In genomic region chr19:33386361-33386858, GRCh38 we compare ENCODE assay signal across 17 cellular contexts. TPM values are rescaled to one million over a fixed set of nuclear protein-coding genes. Genes with fewer than 3 reads are reported as not detected.
DNase-seq lines count a peak whose midpoint lies in the region; ATAC-seq, FAIRE-seq and TF ChIP-seq lines count a peak whose summit lies in the region.
"Had no signal": no experiment of that assay in that cellular context is flagged by ENCODE, and none has a peak within 500 bp of the region (broad histone marks: within the 10 kb centered on the region; RNA-seq: fewer than 3 reads in every experiment).

No MANE protein-coding gene starts in this region.

- no peak for ATAC-seq in activated T-cell treated with anti-CD3 and anti-CD28 coated beads, Interleukin-2, amount 50 U/mL, for 4 hours
- ATAC-seq in HepG2 = no peak
- no peak for ATAC-seq in activated CD4-positive, CD25-positive, alpha-beta regulatory T cell treated with anti-CD3 and anti-CD28 coated beads, Interleukin-2, amount 50 U/mL, for 24 hours
- no peak for ATAC-seq in GM19455 (IDR thresholded peaks at IDR 0.05; ENCODE audit: unreplicated experiment)

- no peak overlapping the region for H2AFZ ChIP-seq in HepG2 (ENCODE audit: low read length)

- H3K4me3 ChIP-seq in Peyer's patch (no peak overlapping the region), HepG2 (replicated peaks in 1 of 3; ENCODE audit: insufficient read depth in 1 of 3, low read depth in 2 of 3, low read length in 3 of 3) (no peak overlapping the region), suprapubic skin (no peak overlapping the region), stomach (no peak overlapping the region)

- TF ChIP-seq EP300 in HepG2 (IDR thresholded peaks at IDR 0.05; ENCODE audit: low read depth in 2 of 2, low read length in 2 of 2) (no peak), HepG2 (CRISPR knock-in tag; IDR thresholded peaks at IDR 0.05; ENCODE audit: borderline replicate concordance) (no peak), suprapubic skin (IDR thresholded peaks at IDR 0.05) (no peak), stomach (IDR thresholded peaks at IDR 0.05) (no peak)

- no peak for TF ChIP-seq RAD21 in HepG2 (CRISPR knock-in tag; IDR thresholded peaks at IDR 0.05)

- TF ChIP-seq CTCF in Peyer's patch (IDR thresholded peaks at IDR 0.05) = no peak
- TF ChIP-seq CTCF in HepG2 (CRISPR knock-in tag; IDR thresholded peaks at IDR 0.05) = no peak
- no peak for TF ChIP-seq CTCF in suprapubic skin (IDR thresholded peaks at IDR 0.05)
- TF ChIP-seq CTCF in stomach (IDR thresholded peaks at IDR 0.05) = no peak

- H3K4me1 ChIP-seq in Peyer's patch = peaks cover 0 to 31% (median 5%) of the 10 kb centered on the region in 4 donors
- peaks cover 37% of the 10 kb centered on the region for H3K4me1 ChIP-seq in HepG2 (ENCODE audit: insufficient read depth, low read length)
- H3K4me1 ChIP-seq in suprapubic skin = peaks cover 51% of the 10 kb centered on the region
- peaks cover 16 to 38% (median 36%) of the 10 kb centered on the region in 4 donors for H3K4me1 ChIP-seq in stomach

- H3K27ac Mint-ChIP-seq in activated T-cell treated with anti-CD3 and anti-CD28 coated beads, Interleukin-2, amount 50 U/mL, for 24 hours = peak overlapping the region; percentile 14

- DNase-seq in activated T-cell treated with anti-CD3 and anti-CD28 coated beads, Interleukin-2, amount 50 U/mL, for 24 hours = peak; percentile 16
- DNase-seq in activated T-cell treated with anti-CD3 and anti-CD28 coated beads, Interleukin-2, amount 50 U/mL, for 4 hours = no peak
- DNase-seq in Peyer's patch = peak in 2 of 3 donors; percentile 43 to 51
- DNase-seq in HepG2 (ENCODE audit: low spot score) = no peak
- DNase-seq in suprapubic skin (ENCODE audit: low spot score in 2 of 2) = peak; percentile 61 to 77
- DNase-seq in stomach = no peak
- DNase-seq: DMS 273 treated with DMSO at 0.1 percent for 48 hours, EL, KBM-7, NCI-H187, NCI-H2171, NCI-H82, SIG-M5 had no signal

- H3K27me3 Mint-ChIP-seq in activated T-cell treated with anti-CD3 and anti-CD28 coated beads, Interleukin-2, amount 50 U/mL, for 24 hours = no peaks in the 10 kb centered on the region
- H3K27me3 Mint-ChIP-seq in activated T-cell treated with anti-CD3 and anti-CD28 coated beads, Interleukin-2, amount 50 U/mL, for 4 hours (ENCODE audit: low read depth) = no peaks in the 10 kb centered on the region

- H3K4me2 ChIP-seq in HepG2 (ENCODE audit: low read depth, low read length) = no peak overlapping the region

- 0 out of 2 replicates have a peak, but pooled peaks cover 3% of the 10 kb centered on the region for H4K20me1 ChIP-seq in HepG2 (ENCODE audit: insufficient read depth, low read length)

- TF ChIP-seq POLR2A in Peyer's patch (IDR thresholded peaks at IDR 0.05) = no peak
- TF ChIP-seq POLR2A in HepG2 (IDR thresholded peaks at IDR 0.05; ENCODE audit: insufficient read depth in 1 of 2, low read depth in 2 of 2, low read length in 2 of 2) = no peak
- TF ChIP-seq POLR2A in suprapubic skin (IDR thresholded peaks at IDR 0.05) = no peak
- TF ChIP-seq POLR2A in stomach (IDR thresholded peaks at IDR 0.05) = no peak

- no peaks in the 10 kb centered on the region for H3K9me3 ChIP-seq in Peyer's patch
- no peaks in the 10 kb centered on the region for H3K9me3 ChIP-seq in HepG2 (ENCODE audit: low read length)
- H3K9me3 ChIP-seq in suprapubic skin = no peaks in the 10 kb centered on the region
- no peaks in the 10 kb centered on the region for H3K9me3 ChIP-seq in stomach

- H3K4me1 Mint-ChIP-seq in activated T-cell treated with anti-CD3 and anti-CD28 coated beads, Interleukin-2, amount 50 U/mL, for 24 hours (ENCODE audit: low read depth) = peaks cover 9% of the 10 kb centered on the region
- peaks cover 7% of the 10 kb centered on the region for H3K4me1 Mint-ChIP-seq in activated T-cell treated with anti-CD3 and anti-CD28 coated beads, Interleukin-2, amount 50 U/mL, for 4 hours (ENCODE audit: low read depth)

- POLR2A ChIA-PET in HepG2 (lab: Yijun Ruan, JAX) = interaction anchor here (2.9 kb wide), 1 partner anchor 13 kb away, joined by 11 read pairs; the partner anchor contains the start of gene CEBPG

- no peak overlapping the region for H3K9ac ChIP-seq in HepG2 (ENCODE audit: insufficient read depth, low read depth, low read length)

- CTCF ChIA-PET in HepG2 (lab: Yijun Ruan, JAX; ENCODE audit: low intra/inter-chr PET ratio, low total read pairs) = no interaction called here

- WGBS in HepG2 (ENCODE audit: low lambda C conversion rate) = 97% methylated on average over 13 of the region's 15 CpGs
- 80% methylated on average over 15 of the region's 15 CpGs for WGBS in suprapubic skin
- 84 to 88% (median 86%) methylated on average over 11 to 15 of the region's 15 CpGs for WGBS in stomach, 5 donors

- H3K27ac ChIP-seq in Peyer's patch (no peak overlapping the region), HepG2 (ENCODE audit: extremely low read length, insufficient read depth, low read length) (peak overlapping the region; percentile 15), suprapubic skin (no peak overlapping the region), stomach (no peak overlapping the region)

- H3K36me3 ChIP-seq in Peyer's patch (peaks cover 0 to 20% (median 0%) of the 10 kb centered on the region in 3 donors), HepG2 (replicated peaks in 1 of 2; ENCODE audit: control insufficient read depth in 1 of 2, insufficient read depth in 2 of 2, low read length in 2 of 2) (peaks cover 11 to 25% of the 10 kb centered on the region in 2 experiments), suprapubic skin (peaks cover 20% of the 10 kb centered on the region), stomach (peaks cover 10 to 52% (median 27%) of the 10 kb centered on the region in 4 donors)

- peaks cover 54% of the 10 kb centered on the region for H3K36me3 Mint-ChIP-seq in activated T-cell treated with anti-CD3 and anti-CD28 coated beads, Interleukin-2, amount 50 U/mL, for 24 hours (ENCODE audit: low read depth)
- peaks cover 6% of the 10 kb centered on the region for H3K36me3 Mint-ChIP-seq in activated T-cell treated with anti-CD3 and anti-CD28 coated beads, Interleukin-2, amount 50 U/mL, for 4 hours (ENCODE audit: insufficient read depth)

- FAIRE-seq in HepG2 (lab: Jason Lieb, UNC) = no peak
- FAIRE-seq: H54, RCC 7860 had no signal

- H3K9me3 Mint-ChIP-seq in activated T-cell treated with anti-CD3 and anti-CD28 coated beads, Interleukin-2, amount 50 U/mL, for 24 hours = no peaks in the 10 kb centered on the region
- no peaks in the 10 kb centered on the region for H3K9me3 Mint-ChIP-seq in activated T-cell treated with anti-CD3 and anti-CD28 coated beads, Interleukin-2, amount 50 U/mL, for 4 hours

- no TSS peak for BruUV-seq in HepG2 (replicated peaks; lab: Mats Ljungman, UMichigan)

- no peak overlapping the region for H3K4me3 Mint-ChIP-seq in activated T-cell treated with anti-CD3 and anti-CD28 coated beads, Interleukin-2, amount 50 U/mL, for 24 hours
- H3K4me3 Mint-ChIP-seq in activated T-cell treated with anti-CD3 and anti-CD28 coated beads, Interleukin-2, amount 50 U/mL, for 4 hours = no peak overlapping the region

- no peaks in the 10 kb centered on the region for H3K27me3 ChIP-seq in Peyer's patch
- no peaks in the 10 kb centered on the region for H3K27me3 ChIP-seq in HepG2 (ENCODE audit: control insufficient read depth in 1 of 2, insufficient read depth in 2 of 2, low read length in 2 of 2)
- H3K27me3 ChIP-seq in suprapubic skin = no peaks in the 10 kb centered on the region
- no peaks in the 10 kb centered on the region for H3K27me3 ChIP-seq in stomach

- in situ Hi-C loops in HepG2 (cut with HindIII; ENCODE audit: extremely low pct_ligation_motif_present, low pct_unique_long_range_greater_than_20kb) = no loop called here

- peaks cover 52% of the 10 kb centered on the region for H3K79me2 ChIP-seq in HepG2 (ENCODE audit: insufficient read depth, low read length)

- intact Hi-C loops in HepG2 (cut with micrococcal nuclease; ENCODE audit: unreplicated experiment) = no loop called here
- intact Hi-C loops in stomach (cut with DNase I; ENCODE audit: low total_unique reads) = no loop called here

TF ChIP-seq in HepG2, 621 proteins besides CTCF, POLR2A, EP300 and RAD21 (continues in another document):
- TF ChIP-seq ZNF414 (CRISPR knock-in tag; IDR thresholded peaks at IDR 0.05) = no peak

RNA-seq across cellular contexts. Expression of gene CEBPG, which starts 12.9 kb away (rescaled TPM):
- 10 to 100 TPM; 28.8 to 32.2 (median 28.8) TPM for total RNA-seq in activated T-cell treated with anti-CD3 and anti-CD28 coated beads, Interleukin-2, amount 50 U/mL, for 4 hours
- total RNA-seq in Peyer's patch = 10 to 100 TPM; 33.0 to 75.5 (median 50.5) TPM
- 34.3 and 49.8 TPM in 2 replicates for total RNA-seq in HepG2 (2016; rRNA removed; fragmentation: Illumina TruSeq; extraction: Trizol)
- total RNA-seq in HepG2 (2016; cell fraction: cytosol; rRNA removed; fragmentation: Illumina TruSeq; extraction: Trizol; ENCODE audit: low read depth) = 13.2 and 14.7 TPM in 2 replicates
- 35.7 and 49.1 TPM in 2 replicates for total RNA-seq in HepG2 (2016; cell fraction: insoluble cytoplasmic fraction; rRNA removed; fragmentation: Illumina TruSeq; extraction: Trizol)
- total RNA-seq in HepG2 (2016; cell fraction: membrane; rRNA removed; fragmentation: Illumina TruSeq; extraction: Trizol) = 37.6 and 38.8 TPM in 2 replicates
- 24.5 and 24.7 TPM in 2 replicates for total RNA-seq in HepG2 (2016; cell fraction: nucleus; rRNA removed; fragmentation: Illumina TruSeq; extraction: Trizol)
- polyA plus RNA-seq in HepG2 (2011; rRNA removed) = 25.7 and 26.6 TPM in 2 replicates
- polyA plus RNA-seq in HepG2 (2011; cell fraction: cytosol; rRNA removed) = 16.9 and 25.6 TPM in 2 replicates
- polyA plus RNA-seq in HepG2 (2011; cell fraction: nucleus; rRNA removed) = 11.7 and 17.0 TPM in 2 replicates
- polyA plus RNA-seq in HepG2 (2012) = 34.2 and 46.3 TPM in 2 replicates
- polyA plus RNA-seq in HepG2 (2016; cell fraction: cytosol; fragmentation: Illumina TruSeq; extraction: Trizol; ENCODE audit: low read depth) = 13.2 and 15.5 TPM in 2 replicates
- 44.3 and 47.4 TPM in 2 replicates for polyA plus RNA-seq in HepG2 (2016; cell fraction: insoluble cytoplasmic fraction; fragmentation: Illumina TruSeq; extraction: Trizol; ENCODE audit: low read depth)
- 25.6 and 28.0 TPM in 2 replicates for polyA plus RNA-seq in HepG2 (2016; cell fraction: membrane; fragmentation: Illumina TruSeq; extraction: Trizol; ENCODE audit: low read depth)
- 30.5 and 35.3 TPM in 2 replicates for polyA plus RNA-seq in HepG2 (2016; cell fraction: nucleus; fragmentation: Illumina TruSeq; extraction: Trizol; ENCODE audit: insufficient read depth, low read depth)
- 14.6 and 15.2 TPM in 2 replicates for polyA minus RNA-seq in HepG2 (2011; rRNA and poly(A)+ RNA removed; ENCODE audit: low replicate concordance)
- 18.9 and 25.7 TPM in 2 replicates for polyA minus RNA-seq in HepG2 (2011; cell fraction: cytosol; rRNA and poly(A)+ RNA removed)
- polyA minus RNA-seq in HepG2 (2011; cell fraction: nucleus; rRNA and poly(A)+ RNA removed) = 26.3 and 34.8 TPM in 2 replicates
- total RNA-seq in suprapubic skin = 10 to 100 TPM; 37.7 to 63.0 (median 45.2) TPM
- 10 to 100 TPM in 4 of 5 donors, 1 to 10 TPM in 1; 4.7 to 40.9 (median 19.4) TPM for total RNA-seq in stomach
- polyA plus RNA-seq in stomach = 10 to 100 TPM; 13.8 to 29.9 (median 16.5) TPM

Comparison
In these comparisons a context has a peak if more than half of its experiments do, and no peak if none do; other contexts are left out.
1. DNase-seq: peak in activated T-cell treated with anti-CD3 and anti-CD28 coated beads, Interleukin-2, amount 50 U/mL, for 24 hours (single experiment), Peyer's patch (2 of 3) and suprapubic skin (2 of 2); none in activated T-cell treated with anti-CD3 and anti-CD28 coated beads, Interleukin-2, amount 50 U/mL, for 4 hours (single experiment), HepG2 (single experiment) and stomach (single experiment).